17 cellular contexts compared by ENCODE assay signal in the genomic region with DNA sequence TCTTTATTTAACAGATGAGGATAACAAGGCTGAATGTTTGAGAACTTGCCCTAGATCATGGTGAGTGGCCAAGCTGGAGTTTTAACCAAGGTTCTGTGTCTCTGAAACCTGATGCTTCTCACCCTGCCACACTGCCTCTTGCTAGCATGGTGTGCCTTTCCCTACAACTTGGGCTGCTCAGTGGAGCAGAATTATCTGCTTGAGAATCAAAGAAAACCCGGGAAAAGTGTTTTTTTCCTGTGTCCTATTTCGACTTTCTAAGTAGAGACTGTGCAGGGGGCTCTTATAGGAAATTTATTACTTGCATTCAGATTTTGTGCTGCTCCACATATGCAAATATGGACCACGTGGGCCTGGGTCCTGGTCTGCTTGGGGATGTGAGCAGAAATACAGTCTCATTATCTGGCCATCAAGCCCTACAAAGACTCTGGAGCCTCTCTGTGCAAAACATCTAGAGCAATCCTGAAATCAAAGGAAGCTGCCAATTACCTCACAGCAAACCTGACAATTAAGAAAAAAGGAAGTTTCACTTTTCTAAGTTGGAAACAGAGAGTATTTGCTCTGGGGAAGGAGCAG.
A peak's percentile ranks its signal among the peaks of the same experiment; 100 is the strongest.
DNase-seq lines count a peak whose midpoint lies in the region; ATAC-seq and TF ChIP-seq lines count a peak whose summit lies in the region.
"Had no signal": no experiment of that assay in that cellular context is flagged by ENCODE, and none has a peak within 500 bp of the region (broad histone marks: within the 10 kb centered on the region; RNA-seq: fewer than 3 reads in every experiment).

No MANE protein-coding gene starts in this region.

- no peak for TF ChIP-seq POLR2A in tibial nerve (IDR thresholded peaks at IDR 0.05)

- H3K9me3 ChIP-seq in tibial nerve, result no peaks in the 10 kb centered on the region
- H3K9me3 ChIP-seq: BLaER1 had no signal

- 71 to 75% methylated on average over 3 of the region's 3 CpGs for WGBS in tibial nerve, 2 donors

- DNase-seq in NOMO-1 treated with DMSO at 0.1 percent for 48 hours (lab: John Stamatoyannopoulos, UW; ENCODE audit: unreplicated experiment), result peak; percentile 72
- no peak for DNase-seq in left lobe of liver (ENCODE audit: low spot score)
- no peak for DNase-seq in superior temporal gyrus (ENCODE audit: extremely low spot score)
- no peak for DNase-seq in tibial nerve (ENCODE audit: low spot score in 2 of 2)
- DNase-seq: CD8-positive, alpha-beta T cell; DMS53; EL; H9; NCI-H1417 treated with DMSO at 0.1 percent for 48 hours; NCI-H1930; NCI-H774; PC-9; T-helper 17 cell had no signal

- no peak for TF ChIP-seq CTCF in tibial nerve (IDR thresholded peaks at IDR 0.05)

- no peaks in the 10 kb centered on the region for H3K27me3 ChIP-seq in tibial nerve
- H3K27me3 ChIP-seq: BLaER1 had no signal

- no peaks in the 10 kb centered on the region for H3K36me3 ChIP-seq in tibial nerve
- H3K36me3 ChIP-seq: BLaER1 had no signal

- H3K27ac ChIP-seq in tibial nerve, result no peak overlapping the region
- H3K27ac ChIP-seq: BLaER1, PC-9 had no signal

- ATAC-seq in GM18511 (IDR thresholded peaks at IDR 0.05; ENCODE audit: unreplicated experiment) (peak; percentile 51), GM19324 (IDR thresholded peaks at IDR 0.05; ENCODE audit: low FRiP score, unreplicated experiment) (peak; percentile 47), left lobe of liver (peak; percentile 32), HG02571 (IDR thresholded peaks at IDR 0.05; ENCODE audit: unreplicated experiment) (no peak)
- ATAC-seq: CD8-positive, alpha-beta T cell; T-helper 17 cell had no signal

- TF ChIP-seq EP300 in tibial nerve (IDR thresholded peaks at IDR 0.05), result no peak

- H3K4me3 ChIP-seq in tibial nerve, result no peak overlapping the region
- H3K4me3 ChIP-seq: BLaER1, PC-9 had no signal

- peaks cover 0 to 11% (median 0%) of the 10 kb centered on the region in 4 donors for H3K4me1 ChIP-seq in tibial nerve
- H3K4me1 ChIP-seq: BLaER1 had no signal
